In genomic region chr2:178112202-178113152, GRCh38 we compare ENCODE assay signal across 1 cellular context.
A peak's percentile ranks its signal among the peaks of the same experiment; 100 is the strongest.
TF ChIP-seq lines count a peak whose summit lies in the region.

Gene RBM45 (plus strand): TSS chr2:178112437. CDS start chr2:178112547, 110 bp downstream.

TF ChIP-seq in GM12878, 131 proteins besides CTCF, POLR2A, EP300 and RAD21 (continued from another document):
- TF ChIP-seq RUNX3 (IDR thresholded peaks at IDR 0.05; ENCODE audit: low read length): peak; percentile 48
- no peak for TF ChIP-seq USF1 (IDR thresholded peaks at IDR 0.05; ENCODE audit: borderline replicate concordance, extremely low read length, insufficient read depth, low read depth, low read length)
- no peak for TF ChIP-seq ZNF622 (IDR thresholded peaks at IDR 0.05)
- peak; percentile 80 for TF ChIP-seq IKZF1 (conservative IDR thresholded peaks at IDR 0.05)
- peak; percentile 77; the same call in 1 of the 2 replicates for TF ChIP-seq TBL1XR1 (IDR thresholded peaks at IDR 0.05; ENCODE audit: low read depth, low read length)
- peak; percentile 66 for TF ChIP-seq MAX (IDR thresholded peaks at IDR 0.05; ENCODE audit: low read depth, low read length)
- peak in 1 of 2 experiments; percentile 58; a peak in 3 of 4 replicates for TF ChIP-seq BHLHE40 (IDR thresholded peaks at IDR 0.05; ENCODE audit: borderline replicate concordance in 1 of 2, low read depth in 2 of 2, low read length in 1 of 2)
- peak; percentile 88 for TF ChIP-seq REST (IDR thresholded peaks at IDR 0.05; ENCODE audit: low read depth, low read length)
- TF ChIP-seq RFX5 (IDR thresholded peaks at IDR 0.05; ENCODE audit: low read depth, low read length): peak; percentile 41; the same call in 1 of the 2 replicates
- TF ChIP-seq STAT1 (conservative IDR thresholded peaks at IDR 0.05): peak; percentile 92; the same call in 1 of the 2 replicates
- no peak for TF ChIP-seq RAD51 (IDR thresholded peaks at IDR 0.05)
- TF ChIP-seq CBX5 (IDR thresholded peaks at IDR 0.05; ENCODE audit: low read depth): peak; percentile 64; the same call in 1 of the 2 replicates
- peak; percentile 83 for TF ChIP-seq ZBTB40 (IDR thresholded peaks at IDR 0.05; ENCODE audit: borderline replicate concordance)
- TF ChIP-seq CHD4 (IDR thresholded peaks at IDR 0.05): no peak
- no peak for TF ChIP-seq JUNB (IDR thresholded peaks at IDR 0.05)
- no peak for TF ChIP-seq ZNF384 (IDR thresholded peaks at IDR 0.05; ENCODE audit: borderline replicate concordance, low read depth, low read length)
